ENCODE assay signal across 23 cellular contexts in the genomic region with DNA sequence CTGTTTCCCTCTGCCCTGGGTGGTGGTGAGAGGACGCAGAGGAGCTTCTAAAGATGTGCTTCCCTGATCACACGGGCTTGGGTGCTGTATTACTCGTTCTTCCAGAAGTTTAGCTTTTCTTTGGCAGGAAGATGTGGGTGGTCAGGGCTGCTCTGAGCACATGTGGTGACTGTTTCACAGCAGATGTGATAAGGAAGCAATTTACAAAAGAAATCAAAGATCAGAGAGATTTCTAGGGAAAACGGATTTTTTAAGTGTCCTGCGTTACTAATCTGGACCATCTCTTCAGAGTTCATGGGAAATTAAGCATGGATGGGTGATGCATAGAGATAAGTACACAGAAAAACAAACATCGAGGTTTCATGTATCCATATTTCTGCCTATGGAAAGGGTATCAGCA.
A peak's percentile ranks its signal among the peaks of the same experiment; 100 is the strongest.
DNase-seq lines count a peak whose midpoint lies in the region; ATAC-seq and TF ChIP-seq lines count a peak whose summit lies in the region.
"Had no signal": no experiment of that assay in that cellular context is flagged by ENCODE, and none has a peak within 500 bp of the region (broad histone marks: within the 10 kb centered on the region; RNA-seq: fewer than 3 reads in every experiment).

No MANE protein-coding gene starts in this region.

- H3K36me3 ChIP-seq in SK-N-MC (ENCODE audit: insufficient read depth, low read length) = no peaks in the 10 kb centered on the region
- H3K36me3 ChIP-seq: prostate gland had no signal

- H3K27ac ChIP-seq in SK-N-MC = 0 out of 2 replicates have a peak overlapping the region, but pooled peaks have one; percentile 54
- H3K27ac ChIP-seq: epithelial cell of prostate, prostate gland, right lobe of liver, stomach had no signal

- no peak overlapping the region for H3K9ac ChIP-seq in SK-N-MC (ENCODE audit: insufficient read length)

- no peaks in the 10 kb centered on the region for H3K9me3 ChIP-seq in SK-N-MC (ENCODE audit: low read depth, low read length)
- H3K9me3 ChIP-seq: prostate gland, right lobe of liver, stomach had no signal

- peak overlapping the region; percentile 59 for H3K4me3 ChIP-seq in SK-N-MC
- H3K4me3 ChIP-seq: prostate gland, right lobe of liver, stomach had no signal

- peaks cover 60% of the 10 kb centered on the region for H3K36me3 Mint-ChIP-seq in endothelial cell (ENCODE audit: low read depth, unreplicated experiment)
- H3K36me3 Mint-ChIP-seq in nephron progenitor cell (ENCODE audit: low read depth) = peaks cover 90% of the 10 kb centered on the region
- H3K36me3 Mint-ChIP-seq in stimulated activated naive B cell treated with anti-CD40 and anti-IgM and Interleukin-4, amounts not matched to agents 10 μg/mL and 1 μg/mL and 100 μg/mL, for 72 hours = no peaks in the 10 kb centered on the region

- H3K4me1 Mint-ChIP-seq in endothelial cell (ENCODE audit: unreplicated experiment) (peaks cover 54% of the 10 kb centered on the region), nephron progenitor cell (peaks cover 36% of the 10 kb centered on the region)
- peaks cover 13 to 15% of the 10 kb centered on the region in 2 donors for H3K4me1 Mint-ChIP-seq in stimulated activated naive B cell treated with anti-CD40 and anti-IgM and Interleukin-4, amounts not matched to agents 10 μg/mL and 1 μg/mL and 100 μg/mL, for 72 hours
- H3K4me1 Mint-ChIP-seq: T-helper 17 cell had no signal

- ATAC-seq in GM18520 (IDR thresholded peaks at IDR 0.05; ENCODE audit: unreplicated experiment) (no peak), HG03108 (IDR thresholded peaks at IDR 0.05; ENCODE audit: unreplicated experiment) (no peak)
- no peak for ATAC-seq in stimulated activated naive B cell treated with anti-CD40 and anti-IgM and Interleukin-4, amounts not matched to agents 10 μg/mL and 1 μg/mL and 100 μg/mL, for 72 hours (replicated peaks)
- ATAC-seq: left lobe of liver, right lobe of liver, T-helper 17 cell had no signal

- H3K27me3 Mint-ChIP-seq in endothelial cell (ENCODE audit: unreplicated experiment) (peaks cover 10% of the 10 kb centered on the region), nephron progenitor cell (ENCODE audit: low read depth, poor library complexity) (no peaks in the 10 kb centered on the region)
- no peaks in the 10 kb centered on the region for H3K27me3 Mint-ChIP-seq in stimulated activated naive B cell treated with anti-CD40 and anti-IgM and Interleukin-4, amounts not matched to agents 10 μg/mL and 1 μg/mL and 100 μg/mL, for 72 hours
- H3K27me3 Mint-ChIP-seq: activated naive CD8-positive, alpha-beta T cell; T-helper 17 cell had no signal

- H3K4me3 Mint-ChIP-seq in endothelial cell (ENCODE audit: unreplicated experiment) (peak overlapping the region; percentile 44), nephron progenitor cell (no peak overlapping the region)
- H3K4me3 Mint-ChIP-seq in stimulated activated naive B cell treated with anti-CD40 and anti-IgM and Interleukin-4, amounts not matched to agents 10 μg/mL and 1 μg/mL and 100 μg/mL, for 72 hours = no peak overlapping the region
- H3K4me3 Mint-ChIP-seq: activated naive CD8-positive, alpha-beta T cell; B cell; CD8-positive, alpha-beta memory T cell; T-helper 17 cell had no signal

- in situ Hi-C loops in Caki2 (cut with HindIII; ENCODE audit: low pct_unique_long_range_greater_than_20kb, low sequenced_read_pairs) = no loop called here

- TF ChIP-seq CTCF in endothelial cell (IDR thresholded peaks at IDR 0.05; ENCODE audit: unreplicated experiment) (no peak), nephron progenitor cell (IDR thresholded peaks at IDR 0.05) (no peak)

- no peak overlapping the region for H3K27ac Mint-ChIP-seq in endothelial cell (ENCODE audit: unreplicated experiment)
- H3K27ac Mint-ChIP-seq in nephron progenitor cell = peak overlapping the region; percentile 69
- H3K27ac Mint-ChIP-seq in stimulated activated naive B cell treated with anti-CD40 and anti-IgM and Interleukin-4, amounts not matched to agents 10 μg/mL and 1 μg/mL and 100 μg/mL, for 72 hours = no peak overlapping the region
- H3K27ac Mint-ChIP-seq: activated naive CD8-positive, alpha-beta T cell; B cell; CD8-positive, alpha-beta memory T cell; T-helper 17 cell had no signal

- DNase-seq in Caki2 (ENCODE audit: low read depth) = peak; percentile 12
- no peak for DNase-seq in SK-N-MC (ENCODE audit: low read depth, low spot score)
- DNase-seq in endothelial cell (ENCODE audit: low spot score) = no peak
- DNase-seq in nephron progenitor cell = no peak
- DNase-seq in NCI-H146 (lab: John Stamatoyannopoulos, UW) = no peak
- DNase-seq in stimulated activated naive B cell treated with anti-CD40 and anti-IgM and Interleukin-4, amounts not matched to agents 10 μg/mL and 1 μg/mL and 100 μg/mL, for 72 hours = no peak
- DNase-seq: activated CD4-positive, alpha-beta T cell treated with anti-CD3 and anti-CD28 coated beads for 4 hours; activated effector memory CD4-positive, alpha-beta T cell treated with anti-CD3 and anti-CD28 coated beads, Interleukin-2, amount 50 U/mL, for 16 hours; activated T-cell treated with anti-CD3 and anti-CD28 coated beads, Interleukin-2, amount 50 U/mL, for 1 hour; CD8-positive, alpha-beta memory T cell; mesendoderm; NCI-H1694; right lobe of liver; stimulated activated CD8-positive, alpha-beta memory T cell treated with anti-CD3 and anti-CD28 coated beads, Interleukin-4, amount 100 ng/mL, for 48 hours; stomach; T-helper 17 cell had no signal

- H3K9me3 Mint-ChIP-seq in endothelial cell (ENCODE audit: unreplicated experiment) (no peaks in the 10 kb centered on the region), nephron progenitor cell (no peaks in the 10 kb centered on the region)
- H3K9me3 Mint-ChIP-seq in stimulated activated naive B cell treated with anti-CD40 and anti-IgM and Interleukin-4, amounts not matched to agents 10 μg/mL and 1 μg/mL and 100 μg/mL, for 72 hours = no peaks in the 10 kb centered on the region
- H3K9me3 Mint-ChIP-seq: CD8-positive, alpha-beta memory T cell had no signal
